In the genomic region with DNA sequence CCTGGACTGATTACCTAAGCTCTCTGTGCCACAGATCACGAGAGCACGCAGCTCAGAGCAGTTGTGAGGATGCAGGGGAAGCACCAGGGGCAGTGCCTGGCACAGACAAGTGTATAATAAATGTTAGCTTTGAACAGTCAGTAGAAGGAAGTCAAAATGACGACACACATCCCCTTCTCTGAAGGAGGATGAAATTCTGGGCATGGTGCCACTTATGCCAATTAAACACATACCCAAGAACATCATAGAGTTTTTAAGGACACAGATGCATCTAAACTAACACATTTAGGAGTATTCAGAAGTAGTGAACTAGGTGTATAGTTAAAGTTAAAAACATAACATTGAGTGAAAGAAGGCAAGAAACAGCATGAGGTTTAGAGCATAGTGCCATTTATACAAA, we compare ENCODE assay signal across 21 cellular contexts. TPM values are rescaled to one million over a fixed set of nuclear protein-coding genes. Genes with fewer than 3 reads are reported as not detected.
DNase-seq lines count a peak whose midpoint lies in the region; TF ChIP-seq lines count a peak whose summit lies in the region.
"Had no signal": no experiment of that assay in that cellular context is flagged by ENCODE, and none has a peak within 500 bp of the region (broad histone marks: within the 10 kb centered on the region; RNA-seq: fewer than 3 reads in every experiment).

No MANE protein-coding gene starts in this region.

- no peak overlapping the region for H3K4me3 Mint-ChIP-seq in endothelial cell (ENCODE audit: unreplicated experiment)
- H3K4me3 Mint-ChIP-seq in CD8-positive, alpha-beta memory T cell, result no peak overlapping the region
- H3K4me3 Mint-ChIP-seq: CD8-positive, alpha-beta T cell; HFFc6 had no signal

- DNase-seq in DMS 273 (lab: John Stamatoyannopoulos, UW; ENCODE audit: unreplicated experiment) (peak; percentile 24), DMS 273 treated with DMSO at 0.1 percent for 48 hours (lab: John Stamatoyannopoulos, UW) (no peak), LNCaP clone FGC (ENCODE audit: low read depth) (peak; percentile 72), endothelial cell (ENCODE audit: low spot score) (no peak), hepatocyte (ENCODE audit: low spot score) (no peak), DMS79 (lab: John Stamatoyannopoulos, UW) (no peak)
- DNase-seq in CD8-positive, alpha-beta memory T cell, result no peak
- DNase-seq: 8988T; CD8-positive, alpha-beta T cell; DMS79 treated with DMSO at 0.1 percent for 48 hours; HFFc6; KG1; NCI-H1436 treated with DMSO at 0.1 percent for 48 hours; NCI-H2081; NCI-H2227 treated with DMSO at 0.1 percent for 48 hours; NCI-H524 had no signal

- WGBS in hepatocyte (ENCODE audit: low lambda C conversion rate, missing lambda C conversion rate), result 96% methylated on average over 3 of the region's 3 CpGs

- no peaks in the 10 kb centered on the region for H3K27me3 ChIP-seq in CD8-positive, alpha-beta memory T cell (ENCODE audit: insufficient read depth, low read length, poor library complexity, severe bottlenecking)
- H3K27me3 ChIP-seq in hepatocyte, result no peaks in the 10 kb centered on the region
- H3K27me3 ChIP-seq: BLaER1 had no signal

- H3K4me1 ChIP-seq in CD8-positive, alpha-beta memory T cell (ENCODE audit: insufficient read depth, low read length), result no peaks in the 10 kb centered on the region
- peaks cover 14% of the 10 kb centered on the region for H3K4me1 ChIP-seq in hepatocyte (ENCODE audit: insufficient read depth)

- H2AFZ ChIP-seq in hepatocyte, result no peak overlapping the region

- H3K9me3 Mint-ChIP-seq in endothelial cell (ENCODE audit: unreplicated experiment), result peaks cover 4% of the 10 kb centered on the region
- no peaks in the 10 kb centered on the region for H3K9me3 Mint-ChIP-seq in CD8-positive, alpha-beta memory T cell
- H3K9me3 Mint-ChIP-seq: CD8-positive, alpha-beta T cell; HFFc6 had no signal

- no peaks in the 10 kb centered on the region for H3K79me2 ChIP-seq in hepatocyte

- no peaks in the 10 kb centered on the region for H3K9me3 ChIP-seq in CD8-positive, alpha-beta memory T cell (ENCODE audit: low read length)
- no peaks in the 10 kb centered on the region for H3K9me3 ChIP-seq in hepatocyte (ENCODE audit: low read depth)
- H3K9me3 ChIP-seq: BLaER1 had no signal

- no peak for TF ChIP-seq CTCF in 22Rv1 (IDR thresholded peaks at IDR 0.05)
- TF ChIP-seq CTCF in LNCaP clone FGC (IDR thresholded peaks at IDR 0.05; ENCODE audit: control insufficient read depth, extremely low read depth, insufficient read depth), result no peak
- TF ChIP-seq CTCF in endothelial cell (IDR thresholded peaks at IDR 0.05; ENCODE audit: unreplicated experiment), result no peak
- no peak for TF ChIP-seq CTCF in hepatocyte (IDR thresholded peaks at IDR 0.05; ENCODE audit: poor library complexity)

- H3K36me3 ChIP-seq in CD8-positive, alpha-beta memory T cell (ENCODE audit: insufficient read depth, low read length), result peaks cover 20% of the 10 kb centered on the region
- H3K36me3 ChIP-seq in hepatocyte (replicated peaks; ENCODE audit: insufficient read depth, low read depth), result no peaks in the 10 kb centered on the region

- peak overlapping the region; percentile 40; the same call in 1 of the 2 replicates for H3K27ac ChIP-seq in 22Rv1
- no peak overlapping the region for H3K27ac ChIP-seq in CD8-positive, alpha-beta memory T cell (ENCODE audit: low read depth, low read length)
- H3K27ac ChIP-seq in hepatocyte, result no peak overlapping the region
- H3K27ac ChIP-seq: BLaER1 had no signal

- POLR2A ChIA-PET in CD8-positive, alpha-beta memory T cell (lab: Charles Lee), result no interaction called here

- no peaks in the 10 kb centered on the region for H3K9me2 ChIP-seq in hepatocyte (replicated peaks; ENCODE audit: insufficient read depth)

- H3K36me3 Mint-ChIP-seq in endothelial cell (ENCODE audit: low read depth, unreplicated experiment), result peaks cover 42% of the 10 kb centered on the region
- H3K36me3 Mint-ChIP-seq in CD8-positive, alpha-beta memory T cell, result peaks cover 4 to 86% (median 21%) of the 10 kb centered on the region in 3 donors

- CTCF ChIA-PET in CD8-positive, alpha-beta memory T cell (lab: Charles Lee), result interaction anchor here (0.6 to 1.4 kb wide), 2 partner anchors 47 to 269 kb away, joined by 3 to 7 read pairs; no protein-coding TSS in a partner anchor

- peak overlapping the region; percentile 24 for H3K27ac Mint-ChIP-seq in endothelial cell (ENCODE audit: unreplicated experiment)
- peak overlapping the region in 1 of 8 donors; percentile 61 for H3K27ac Mint-ChIP-seq in CD8-positive, alpha-beta memory T cell
- H3K27ac Mint-ChIP-seq: CD8-positive, alpha-beta T cell; HFFc6 had no signal

- H3K4me3 ChIP-seq in LNCaP clone FGC (ENCODE audit: low read depth, low read length), result no peak overlapping the region
- H3K4me3 ChIP-seq in CD8-positive, alpha-beta memory T cell (ENCODE audit: low read length), result no peak overlapping the region
- no peak overlapping the region for H3K4me3 ChIP-seq in hepatocyte
- H3K4me3 ChIP-seq: BLaER1 had no signal

- H3K4me2 ChIP-seq in hepatocyte, result no peak overlapping the region
- H3K4me2 ChIP-seq: BLaER1 had no signal

- no peaks in the 10 kb centered on the region for H3K4me1 Mint-ChIP-seq in endothelial cell (ENCODE audit: unreplicated experiment)
- peaks cover 0 to 4% (median 0%) of the 10 kb centered on the region in 3 donors for H3K4me1 Mint-ChIP-seq in CD8-positive, alpha-beta memory T cell

- H3K27me3 Mint-ChIP-seq in endothelial cell (ENCODE audit: unreplicated experiment), result peaks cover 9% of the 10 kb centered on the region
- no peaks in the 10 kb centered on the region for H3K27me3 Mint-ChIP-seq in CD8-positive, alpha-beta memory T cell

- no peaks in the 10 kb centered on the region for H4K20me1 ChIP-seq in hepatocyte (ENCODE audit: insufficient read depth, poor library complexity, severe bottlenecking)

RNA-seq across cellular contexts. Expression of gene SIGLEC11, which starts 25.0 kb away (rescaled TPM):
- total RNA-seq in endothelial cell (ENCODE audit: unreplicated experiment), result not detected
- not detected for total RNA-seq in CD8-positive, alpha-beta memory T cell
- polyA plus RNA-seq in CD8-positive, alpha-beta memory T cell, result not detected
- total RNA-seq in hepatocyte, result 15.8 and 21.2 TPM in 2 replicates
- polyA plus RNA-seq in hepatocyte, result 3.9 and 6.0 TPM in 2 replicates
- total RNA-seq: CD8-positive, alpha-beta T cell; G401; HepG2; HFFc6; SK-MEL-5 had no signal
- polyA plus RNA-seq: HepG2 had no signal

RNA-seq across cellular contexts. Expression of gene VRK3, which starts 39.2 kb away (rescaled TPM):
- 51.2 TPM for total RNA-seq in endothelial cell (ENCODE audit: unreplicated experiment)
- total RNA-seq in CD8-positive, alpha-beta memory T cell, result 10 to 100 TPM; 62.4 to 66.5 TPM
- polyA plus RNA-seq in CD8-positive, alpha-beta memory T cell, result 92.7 TPM
- total RNA-seq in hepatocyte, result 36.7 and 39.7 TPM in 2 replicates
- polyA plus RNA-seq in hepatocyte, result 41.8 and 42.3 TPM in 2 replicates

RNA-seq across cellular contexts. Expression of gene ZNF473, which starts 39.9 kb away (rescaled TPM):
- total RNA-seq in endothelial cell (ENCODE audit: unreplicated experiment), result 10.9 TPM
- 1 to 10 TPM; 8.5 to 9.8 TPM for total RNA-seq in CD8-positive, alpha-beta memory T cell
- polyA plus RNA-seq in CD8-positive, alpha-beta memory T cell, result 4.5 TPM
- total RNA-seq in hepatocyte, result 5.3 and 8.0 TPM in 2 replicates
- polyA plus RNA-seq in hepatocyte, result 2.5 and 4.4 TPM in 2 replicates

RNA-seq across cellular contexts. Expression of gene NUP62, which starts 56.6 kb away (rescaled TPM):
- 60.9 TPM for total RNA-seq in endothelial cell (ENCODE audit: unreplicated experiment)
- total RNA-seq in CD8-positive, alpha-beta memory T cell, result 100 to 1,000 TPM; 223 to 231 TPM
- polyA plus RNA-seq in CD8-positive, alpha-beta memory T cell, result 73.7 TPM
- total RNA-seq in hepatocyte, result 21.3 and 33.8 TPM in 2 replicates
- polyA plus RNA-seq in hepatocyte, result 33.5 and 34.0 TPM in 2 replicates

RNA-seq across cellular contexts. Expression of gene ATF5, which starts 56.9 kb away (rescaled TPM):
- total RNA-seq in endothelial cell (ENCODE audit: unreplicated experiment), result 15.8 TPM
- total RNA-seq in CD8-positive, alpha-beta memory T cell, result 10 to 100 TPM; 57.7 to 59.9 TPM
- 1.7 TPM for polyA plus RNA-seq in CD8-positive, alpha-beta memory T cell
- total RNA-seq in hepatocyte, result 19.8 and 34.4 TPM in 2 replicates
- 16.1 and 23.8 TPM in 2 replicates for polyA plus RNA-seq in hepatocyte

Comparison
In these comparisons a context has a peak if more than half of its experiments do, and no peak if none do; other contexts are left out.
1. DNase-seq: peak in DMS 273 (single experiment) and LNCaP clone FGC (single experiment); none in DMS 273 treated with DMSO at 0.1 percent for 48 hours (single experiment), endothelial cell (single experiment), CD8-positive, alpha-beta memory T cell (0 of 5), hepatocyte (single experiment) and DMS79 (single experiment).
2. RNA of gene SIGLEC11, which starts 25.0 kb away (total RNA-seq): 15.8 to 21.2 TPM in hepatocyte; not detected in CD8-positive, alpha-beta memory T cell and not detected in endothelial cell (single experiment); every median in the first group is over 10 times any median in the second.